10 cellular contexts compared by ENCODE assay signal in genomic region chr6:93420163-93420806, GRCh38. TPM values are rescaled to one million over a fixed set of nuclear protein-coding genes. Genes with fewer than 3 reads are reported as not detected.
DNase-seq lines count a peak whose midpoint lies in the region; ATAC-seq and TF ChIP-seq lines count a peak whose summit lies in the region.
"Had no signal": no experiment of that assay in that cellular context is flagged by ENCODE, and none has a peak within 500 bp of the region (broad histone marks: within the 10 kb centered on the region; RNA-seq: fewer than 3 reads in every experiment).

No MANE protein-coding gene starts in this region.

- H3K36me3 ChIP-seq in hepatocyte (replicated peaks; ENCODE audit: insufficient read depth, low read depth) (no peaks in the 10 kb centered on the region), skeletal muscle satellite cell (ENCODE audit: insufficient read depth, low read length) (no peaks in the 10 kb centered on the region)

- TF ChIP-seq CTCF in RWPE1 (conservative IDR thresholded peaks at IDR 0.05; ENCODE audit: low read depth) (no peak), hepatocyte (IDR thresholded peaks at IDR 0.05; ENCODE audit: poor library complexity) (no peak)

- CTCF ChIA-PET in RWPE1 (lab: Yijun Ruan, JAX): interaction anchor here (0.6 to 0.7 kb wide), 2 partner anchors 33 to 672 kb away, joined by 3 to 7 read pairs; no protein-coding TSS in a partner anchor

- H3K4me3 ChIP-seq in hepatocyte (peak overlapping the region; percentile 41), skeletal muscle satellite cell (ENCODE audit: low read length) (peak overlapping the region; percentile 66)

- ATAC-seq in HG03108 (IDR thresholded peaks at IDR 0.05; ENCODE audit: unreplicated experiment) (no peak), HG02970 (IDR thresholded peaks at IDR 0.05; ENCODE audit: low FRiP score, unreplicated experiment) (no peak), HG03460 (IDR thresholded peaks at IDR 0.05; ENCODE audit: unreplicated experiment) (no peak)

- no peaks in the 10 kb centered on the region for H4K20me1 ChIP-seq in hepatocyte (ENCODE audit: insufficient read depth, poor library complexity, severe bottlenecking)

- peaks cover 13% of the 10 kb centered on the region for H3K79me2 ChIP-seq in hepatocyte

- peaks cover 26% of the 10 kb centered on the region for H3K27me3 ChIP-seq in hepatocyte
- peaks cover 60% of the 10 kb centered on the region for H3K27me3 ChIP-seq in skeletal muscle satellite cell (ENCODE audit: control insufficient read depth, insufficient read depth, low read length)

- no peaks in the 10 kb centered on the region for H3K4me1 ChIP-seq in hepatocyte (ENCODE audit: insufficient read depth)
- H3K4me1 ChIP-seq in skeletal muscle satellite cell (ENCODE audit: control insufficient read depth, insufficient read depth, low read length): peaks cover 25% of the 10 kb centered on the region

- H3K9me3 ChIP-seq in hepatocyte (ENCODE audit: low read depth): no peaks in the 10 kb centered on the region
- no peaks in the 10 kb centered on the region for H3K9me3 ChIP-seq in skeletal muscle satellite cell (replicated peaks; ENCODE audit: low read length)

- POLR2A ChIA-PET in RWPE1 (lab: Yijun Ruan, JAX; ENCODE audit: low non-redundant PET): no interaction called here

- H2AFZ ChIP-seq in hepatocyte: peak overlapping the region; percentile 31

- peak overlapping the region; percentile 83 for H3K4me2 ChIP-seq in hepatocyte
- peak overlapping the region; percentile 81 for H3K4me2 ChIP-seq in skeletal muscle satellite cell (ENCODE audit: low read length)

- no peak overlapping the region for H3K9ac ChIP-seq in skeletal muscle satellite cell (ENCODE audit: low read depth, low read length)

- DNase-seq in NCI-H524 (lab: John Stamatoyannopoulos, UW) (peak; percentile 40), NCI-H524 treated with DMSO at 0.1 percent for 48 hours (lab: John Stamatoyannopoulos, UW) (no peak), RWPE1 (ENCODE audit: low spot score) (no peak), hepatocyte (ENCODE audit: low spot score) (no peak)
- DNase-seq: central memory CD4-positive, alpha-beta T cell had no signal

- H3K9me2 ChIP-seq in hepatocyte (replicated peaks; ENCODE audit: insufficient read depth): no peaks in the 10 kb centered on the region

- H3K27ac ChIP-seq in RWPE1 (peak overlapping the region; percentile 92), hepatocyte (peak overlapping the region; percentile 83)

- 5% methylated on average over 14 of the region's 14 CpGs for WGBS in hepatocyte (ENCODE audit: low lambda C conversion rate, missing lambda C conversion rate)

RNA-seq across cellular contexts. Expression of gene EPHA7, which starts 0.9 kb away (rescaled TPM):
- 19.2 and 20.2 TPM in 2 replicates for total RNA-seq in hepatocyte
- 5.9 and 6.9 TPM in 2 replicates for polyA plus RNA-seq in hepatocyte
- 7.4 and 12.9 TPM in 2 replicates for total RNA-seq in skeletal muscle satellite cell (2012; rRNA removed)
- total RNA-seq: HT1080 had no signal

Comparison
In these comparisons a context has a peak if more than half of its experiments do, and no peak if none do; other contexts are left out.
1. DNase-seq: peak in NCI-H524 (2 of 2); none in NCI-H524 treated with DMSO at 0.1 percent for 48 hours (single experiment), RWPE1 (single experiment) and hepatocyte (single experiment).